8 cellular contexts compared by ENCODE assay signal in the genomic region with DNA sequence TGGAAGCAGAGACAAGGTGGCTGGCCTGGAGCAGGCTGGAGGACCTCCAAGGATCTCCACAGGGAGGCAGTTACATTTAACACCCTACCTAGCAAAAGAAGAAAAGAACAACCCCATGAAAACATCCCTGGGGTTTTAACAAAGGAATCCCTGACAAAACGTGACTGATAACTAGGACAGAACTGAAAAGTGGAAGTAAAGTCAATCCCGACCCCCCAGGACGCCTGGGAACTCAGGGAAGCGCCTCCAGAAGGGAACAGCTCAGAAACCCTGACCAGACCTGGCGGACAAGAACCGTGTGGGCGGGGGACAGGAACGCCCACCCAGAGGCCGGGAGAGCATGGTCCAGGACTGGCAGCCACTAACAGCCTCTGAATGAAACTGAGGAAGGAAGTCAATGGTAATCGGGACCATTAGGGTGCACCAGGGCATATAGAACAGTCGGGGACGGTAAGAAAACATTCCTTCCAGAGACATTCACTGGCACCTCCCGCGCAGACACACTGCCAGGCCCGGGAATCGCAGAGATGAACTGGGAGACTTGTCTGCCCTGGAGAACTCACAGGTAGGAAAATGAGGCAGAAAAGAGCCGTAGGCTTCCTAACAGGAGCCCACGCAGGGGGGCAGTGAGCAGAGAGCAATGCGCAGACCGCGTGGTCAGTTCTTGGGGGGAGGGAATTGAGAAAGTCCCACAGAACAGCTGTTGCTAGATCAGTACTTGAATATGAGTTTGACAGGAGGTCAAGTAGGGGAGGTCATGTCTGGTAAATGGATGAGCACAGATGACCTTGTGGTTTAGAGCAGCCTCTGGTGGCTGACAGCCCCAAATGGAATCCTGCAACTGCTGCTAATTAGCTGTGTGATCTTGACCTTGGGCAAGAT. TPM values are rescaled to one million over a fixed set of nuclear protein-coding genes. Genes with fewer than 3 reads are reported as not detected.
A peak's percentile ranks its signal among the peaks of the same experiment; 100 is the strongest.
DNase-seq lines count a peak whose midpoint lies in the region; ATAC-seq and TF ChIP-seq lines count a peak whose summit lies in the region.

No MANE protein-coding gene starts in this region.

- H3K9me3 ChIP-seq in parathyroid adenoma (ENCODE audit: control insufficient read depth, low read length) = no peaks in the 10 kb centered on the region

- DNase-seq in Caki2 (ENCODE audit: low read depth) (peak; percentile 63), GM19238 (ENCODE audit: insufficient read length, low spot score) (peak; percentile 41), NCI-H82 (lab: John Stamatoyannopoulos, UW) (peak; percentile 82), amniotic epithelial cell (ENCODE audit: low read depth) (peak; percentile 61), left cardiac atrium (peak; percentile 50), occipital lobe (lab: John Stamatoyannopoulos, UW) (no peak)

- H3K36me3 ChIP-seq in parathyroid adenoma (ENCODE audit: control insufficient read depth, insufficient read depth, low read length) = no peaks in the 10 kb centered on the region

- H3K79me2 ChIP-seq in parathyroid adenoma = peaks cover 13% of the 10 kb centered on the region

- peak overlapping the region; percentile 63 for H3K4me2 ChIP-seq in parathyroid adenoma (ENCODE audit: low read length)

- H3K4me1 ChIP-seq in parathyroid adenoma = peaks cover 13% of the 10 kb centered on the region

- no peak overlapping the region for H3K4me3 ChIP-seq in parathyroid adenoma (ENCODE audit: low read depth, low read length)

- H3K27me3 ChIP-seq in parathyroid adenoma (ENCODE audit: control insufficient read depth, insufficient read depth, low read length) = no peaks in the 10 kb centered on the region

- ATAC-seq in HG03439 (IDR thresholded peaks at IDR 0.05; ENCODE audit: unreplicated experiment) = peak; percentile 55
- ATAC-seq in left cardiac atrium = peak; percentile 58 to 74

- H2AFZ ChIP-seq in parathyroid adenoma = peak overlapping the region; percentile 79

- H3K27ac ChIP-seq in parathyroid adenoma = peak overlapping the region; percentile 69

- in situ Hi-C loops in Caki2 (cut with HindIII; ENCODE audit: low pct_unique_long_range_greater_than_20kb, low sequenced_read_pairs) = no loop called here

- peak; percentile 77 for TF ChIP-seq CTCF in parathyroid adenoma (IDR thresholded peaks at IDR 0.05)

- intact Hi-C loops in left cardiac atrium (cut with DNase I) = loop anchor here (2.0 to 5.0 kb wide), 4 partner anchors 115 to 140 kb away; no protein-coding TSS in a partner anchor

- H3K9ac ChIP-seq in parathyroid adenoma = no peak overlapping the region

RNA-seq across cellular contexts. Expression of gene TBC1D8, which starts 1.3 kb away (rescaled TPM):
- total RNA-seq in Caki2 (2014; rRNA removed; shearing (Covaris generic); ENCODE audit: low replicate concordance) = 37.2 and 49.8 TPM in 2 replicates
- total RNA-seq in left cardiac atrium (10 to 100 TPM; 33.4 to 41.2 TPM), occipital lobe (11.7 TPM)
